Comparison of ENCODE assay signal across 10 cellular contexts in genomic region chr5:139655727-139656271, GRCh38. TPM values are rescaled to one million over a fixed set of nuclear protein-coding genes. Genes with fewer than 3 reads are reported as not detected.
A peak's percentile ranks its signal among the peaks of the same experiment; 100 is the strongest.
DNase-seq lines count a peak whose midpoint lies in the region; ATAC-seq, FAIRE-seq and TF ChIP-seq lines count a peak whose summit lies in the region.
"Had no signal": no experiment of that assay in that cellular context is flagged by ENCODE, and none has a peak within 500 bp of the region (broad histone marks: within the 10 kb centered on the region; RNA-seq: fewer than 3 reads in every experiment).

No MANE protein-coding gene starts in this region.

- TF ChIP-seq EP300 in GM12878 (IDR thresholded peaks at IDR 0.05; ENCODE audit: borderline replicate concordance in 1 of 2, control insufficient read depth in 1 of 2, low read depth in 2 of 2, low read length in 2 of 2) = no peak

- no peaks in the 10 kb centered on the region for H3K27me3 ChIP-seq in GM12878 (replicated peaks in 1 of 2; ENCODE audit: control insufficient read depth in 2 of 2, insufficient read depth in 2 of 2, low read length in 1 of 2)
- H3K27me3 ChIP-seq in layer of hippocampus (ENCODE audit: control insufficient read depth, insufficient read depth, low read length) = no peaks in the 10 kb centered on the region
- H3K27me3 ChIP-seq in skeletal muscle satellite cell (ENCODE audit: control insufficient read depth, insufficient read depth, low read length) = no peaks in the 10 kb centered on the region

- no peak for TF ChIP-seq POLR2A in GM12878 (IDR thresholded peaks at IDR 0.05; ENCODE audit: low read depth, low read length)

- ATAC-seq in GM12878 (no peak), GM18907 (IDR thresholded peaks at IDR 0.05; ENCODE audit: unreplicated experiment) (no peak)

- FAIRE-seq in GM12878 (lab: Jason Lieb, UNC) = no peak
- FAIRE-seq: bronchial epithelial cell had no signal

- H3K4me3 ChIP-seq in GM12878 (no peak overlapping the region), skeletal muscle satellite cell (ENCODE audit: low read length) (peak overlapping the region; percentile 45)

- TF ChIP-seq CTCF in GM12878 (IDR thresholded peaks at IDR 0.05 in 2 of 3, conservative IDR thresholded peaks at IDR 0.05 in 1 of 3; ENCODE audit: control insufficient read depth in 2 of 3, extremely low read depth in 1 of 3, insufficient read depth in 1 of 3, low read depth in 3 of 3, low read length in 3 of 3) = no peak

- SMC1A ChIA-PET in GM12878 (lab: Charles Lee; ENCODE audit: uncharacterized antibody, unreplicated experiment) = interaction anchor here (1.4 to 9.6 kb wide), 3 partner anchors 21 to 108 kb away, joined by 4 to 175 read pairs (median 4); no protein-coding TSS in a partner anchor

- H3K9me3 ChIP-seq in GM12878 (replicated peaks; ENCODE audit: control insufficient read depth, insufficient read depth, low read length) = no peaks in the 10 kb centered on the region
- H3K9me3 ChIP-seq in skeletal muscle satellite cell (replicated peaks; ENCODE audit: low read length) = no peaks in the 10 kb centered on the region

- no peak overlapping the region for H3K27ac ChIP-seq in GM12878 (ENCODE audit: control insufficient read depth, insufficient read depth)
- peak overlapping the region; percentile 96 for H3K27ac ChIP-seq in layer of hippocampus (ENCODE audit: low read depth, low read length)

- intact Hi-C loops in GM12878 (cut with micrococcal nuclease; ENCODE audit: unreplicated experiment) = no loop called here

- no TSS peak for BruUV-seq in GM12878 (replicated peaks; lab: Mats Ljungman, UMichigan)

- in situ Hi-C loops in GM12878 (cut with MboI) (no loop called here), ACHN (cut with HindIII; ENCODE audit: low pct_ligation_motif_present, low pct_unique_long_range_greater_than_20kb, low sequenced_read_pairs) (no loop called here)

- H3K4me2 ChIP-seq in GM12878 (ENCODE audit: control insufficient read depth, insufficient read depth) (0 out of 2 replicates have a peak overlapping the region, but pooled peaks have one; percentile 27), skeletal muscle satellite cell (ENCODE audit: low read length) (peak overlapping the region; percentile 92)

- peak; percentile 89 for DNase-seq in EH (ENCODE audit: low read depth)
- no peak for DNase-seq in GM12878 (ENCODE audit: low read depth, low spot score)
- no peak for DNase-seq in stimulated activated CD4-positive, alpha-beta T cell treated with anti-CD3 and anti-CD28 coated beads, Interleukin-15, amount 100 ng/mL, for 24 hours
- no peak for DNase-seq in NCI-H146 treated with DMSO at 0.1 percent for 48 hours (lab: John Stamatoyannopoulos, UW; ENCODE audit: unreplicated experiment)
- no peak for DNase-seq in ACHN
- DNase-seq: RPMI8226 had no signal

- no peak overlapping the region for H2AFZ ChIP-seq in GM12878 (ENCODE audit: control insufficient read depth, low read depth, low read length)

- TF ChIP-seq RAD21 in GM12878 (IDR thresholded peaks at IDR 0.05; ENCODE audit: insufficient read depth, low read depth, low read length) = no peak

- H3K36me3 ChIP-seq in GM12878 (ENCODE audit: control insufficient read depth in 2 of 2, insufficient read depth in 2 of 2, low read length in 1 of 2) (no peaks in the 10 kb centered on the region; a peak in 2 of 4 replicates), skeletal muscle satellite cell (ENCODE audit: insufficient read depth, low read length) (peaks cover 8% of the 10 kb centered on the region)

- WGBS in GM12878 (ENCODE audit: insufficient coverage, insufficient replicate concordance, low lambda C conversion rate, missing lambda C conversion rate) = 60% methylated on average over 13 of the region's 18 CpGs

- H4K20me1 ChIP-seq in GM12878 (ENCODE audit: control insufficient read depth, insufficient read depth) = 0 out of 2 replicates have a peak, but pooled peaks cover 4% of the 10 kb centered on the region

- POLR2A ChIA-PET in GM12878 (lab: Charles Lee) = interaction anchor here (0.6 to 6.8 kb wide), 5 partner anchors 8 to 404 kb away, joined by 6 to 127 read pairs (median 19); no protein-coding TSS in a partner anchor

- H3K4me1 ChIP-seq in GM12878 (ENCODE audit: control insufficient read depth, insufficient read depth, low read length) (peaks cover 87% of the 10 kb centered on the region), skeletal muscle satellite cell (ENCODE audit: control insufficient read depth, insufficient read depth, low read length) (peaks cover 95% of the 10 kb centered on the region)

- RAD21 ChIA-PET in GM12878 (lab: Charles Lee; ENCODE audit: unreplicated experiment) = interaction anchor here (1.1 to 10.9 kb wide), 4 partner anchors 11 to 55 kb away, joined by 4 to 265 read pairs (median 114); no protein-coding TSS in a partner anchor

- no peak overlapping the region for H3K9ac ChIP-seq in GM12878 (ENCODE audit: control insufficient read depth, insufficient read depth, low read length)
- H3K9ac ChIP-seq in skeletal muscle satellite cell (ENCODE audit: low read depth, low read length) = peak overlapping the region; percentile 80

- CTCF ChIA-PET in GM12878 (lab: Yijun Ruan, JAX) = interaction anchor here (1.1 to 9.3 kb wide), 4 partner anchors 20 to 237 kb away, joined by 3 to 201 read pairs (median 10); no protein-coding TSS in a partner anchor

- peaks cover 94% of the 10 kb centered on the region for H3K79me2 ChIP-seq in GM12878 (ENCODE audit: control insufficient read depth, insufficient read depth, low read length)

TF ChIP-seq in GM12878, 131 proteins besides CTCF, POLR2A, EP300 and RAD21:
- TF ChIP-seq IKZF2 (IDR thresholded peaks at IDR 0.05) (no peak), ZBTB33 (IDR thresholded peaks at IDR 0.05) (no peak), ZNF217 (IDR thresholded peaks at IDR 0.05) (no peak), ZNF687 (IDR thresholded peaks at IDR 0.05) (no peak), NR2F1 (conservative IDR thresholded peaks at IDR 0.05) (0 out of 2 replicates have a peak, but pooled peaks have one; percentile 32)

RNA-seq across cellular contexts. Expression of gene CXXC5, which starts 7.7 kb away (rescaled TPM):
- 37.6 and 40.4 TPM in 2 replicates for total RNA-seq in GM12878 (2013; cell fraction: nucleolus; rRNA removed)
- total RNA-seq in GM12878 (2014; rRNA removed) (71.4 and 90.8 TPM in 2 replicates), GM12878 (2014; rRNA removed; fragmentation: Illumina TruSeq; extraction: Trizol) (24.9 and 26.8 TPM in 2 replicates), GM12878 (2021) (64.2 and 64.4 TPM in 2 replicates)
- 17.9 TPM for polyA plus RNA-seq in GM12878 (2011; ENCODE audit: low read depth)
- polyA plus RNA-seq in GM12878 (2011; rRNA removed) (55.4 and 57.5 TPM in 2 replicates), GM12878 (2014; fragmentation: Illumina TruSeq; extraction: Trizol) (25.6 and 36.0 TPM in 2 replicates), GM12878 (2014; fragmentation: Nextera tagmentation; extraction: Ambion mirVana) (1 to 10 TPM; 1.8 to 6.0 TPM), GM12878 (2014; rRNA removed) (59.1 and 68.6 TPM in 2 replicates), GM12878 (2016; fragmentation: Nextera tagmentation; extraction: Ambion mirVana) (10 to 100 TPM; 33.8 to 45.4 TPM)
- 54.8 and 79.5 TPM in 2 replicates for polyA plus RNA-seq in GM12878 (2011; cell fraction: cytosol; rRNA removed)
- 43.4 and 55.0 TPM in 2 replicates for polyA plus RNA-seq in GM12878 (2011; cell fraction: nucleus; rRNA removed)
- polyA plus RNA-seq in GM12878 (2012) = 31.3 and 43.2 TPM in 2 replicates
- polyA minus RNA-seq in GM12878 (2011; rRNA and poly(A)+ RNA removed) = 32.3 and 76.6 TPM in 2 replicates
- 19.3 and 41.6 TPM in 2 replicates for polyA minus RNA-seq in GM12878 (2011; cell fraction: cytosol; rRNA and poly(A)+ RNA removed)
- 25.8 and 43.7 TPM in 2 replicates for polyA minus RNA-seq in GM12878 (2011; cell fraction: nucleus; rRNA and poly(A)+ RNA removed)
- 101 and 157 TPM in 2 replicates for total RNA-seq in skeletal muscle satellite cell (2012; rRNA removed)
